9 cellular contexts compared by ENCODE assay signal in the genomic region with DNA sequence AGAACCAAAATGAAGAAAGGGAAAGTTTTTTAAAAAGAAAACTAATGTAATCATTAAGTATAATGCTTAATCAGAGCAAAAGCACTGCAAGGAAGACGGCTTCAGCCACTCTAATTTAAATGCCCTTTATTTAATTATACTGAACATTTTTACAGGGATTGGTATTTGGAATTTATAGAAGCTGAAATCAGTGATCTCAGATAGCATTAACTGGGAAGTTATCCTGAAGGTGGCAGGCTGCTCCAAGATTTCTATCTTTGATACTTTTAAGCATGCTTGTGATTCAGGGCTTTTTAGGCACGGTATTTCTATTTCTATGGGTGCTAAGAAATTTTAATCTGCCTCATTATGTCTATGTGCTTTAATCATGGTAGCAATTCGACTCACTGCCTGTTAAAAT. TPM values are rescaled to one million over a fixed set of nuclear protein-coding genes. Genes with fewer than 3 reads are reported as not detected.
DNase-seq lines count a peak whose midpoint lies in the region; ATAC-seq and TF ChIP-seq lines count a peak whose summit lies in the region.
"Had no signal": no experiment of that assay in that cellular context is flagged by ENCODE, and none has a peak within 500 bp of the region (broad histone marks: within the 10 kb centered on the region; RNA-seq: fewer than 3 reads in every experiment).

No MANE protein-coding gene starts in this region.

- intact Hi-C loops in stomach (cut with DNase I; ENCODE audit: low total_unique reads) = no loop called here

- no peaks in the 10 kb centered on the region for H3K27me3 ChIP-seq in stomach

- peaks cover 5 to 21% (median 19%) of the 10 kb centered on the region in 4 donors for H3K36me3 ChIP-seq in stomach

- no peak for TF ChIP-seq POLR2A in stomach (IDR thresholded peaks at IDR 0.05)

- WGBS in stomach, 5 donors = 23 to 35% (median 31%) methylated on average over 3 of the region's 3 CpGs

- no peaks in the 10 kb centered on the region for H3K9me3 Mint-ChIP-seq in activated naive CD4-positive, alpha-beta T cell treated with anti-CD3 and anti-CD28 coated beads, Interleukin-2, amount 50 U/mL, for 24 hours

- peak overlapping the region in 4 of 5 donors; percentile 90 to 97 (median 92) for H3K27ac ChIP-seq in stomach

- in situ Hi-C loops in astrocyte of the cerebellum (cut with HindIII; ENCODE audit: low sequenced_read_pairs) = no loop called here

- H3K4me3 Mint-ChIP-seq in activated naive CD4-positive, alpha-beta T cell treated with anti-CD3 and anti-CD28 coated beads, Interleukin-2, amount 50 U/mL, for 24 hours = peak overlapping the region; percentile 91

- no peak overlapping the region for H3K27ac Mint-ChIP-seq in activated naive CD4-positive, alpha-beta T cell treated with anti-CD3 and anti-CD28 coated beads, Interleukin-2, amount 50 U/mL, for 24 hours

- no peak for ATAC-seq in GM18870 (IDR thresholded peaks at IDR 0.05; ENCODE audit: unreplicated experiment)
- ATAC-seq in HG03045 (IDR thresholded peaks at IDR 0.05; ENCODE audit: unreplicated experiment) = no peak

- no peak for TF ChIP-seq EP300 in stomach (IDR thresholded peaks at IDR 0.05)

- H3K4me1 Mint-ChIP-seq in activated naive CD4-positive, alpha-beta T cell treated with anti-CD3 and anti-CD28 coated beads, Interleukin-2, amount 50 U/mL, for 24 hours = peaks cover 39% of the 10 kb centered on the region

- peaks cover 2% of the 10 kb centered on the region for H3K27me3 Mint-ChIP-seq in activated naive CD4-positive, alpha-beta T cell treated with anti-CD3 and anti-CD28 coated beads, Interleukin-2, amount 50 U/mL, for 24 hours

- no peak for DNase-seq in activated naive CD4-positive, alpha-beta T cell (lab: John Stamatoyannopoulos, UW)
- peak; percentile 45 for DNase-seq in NCI-H1694 treated with DMSO at 0.1 percent for 48 hours (lab: John Stamatoyannopoulos, UW)
- DNase-seq in astrocyte of the cerebellum (ENCODE audit: low read depth) = peak; percentile 32
- DNase-seq in iPS-NIHi11 (ENCODE audit: low spot score) = peak; percentile 34
- no peak for DNase-seq in stomach

- TF ChIP-seq CTCF in astrocyte of the cerebellum (IDR thresholded peaks at IDR 0.05; ENCODE audit: low read depth, low read length, missing control alignments) (peak; percentile 50), stomach (IDR thresholded peaks at IDR 0.05) (peak in 2 of 7 experiments; percentile 33 to 44)

- H3K9me3 ChIP-seq in stomach = no peaks in the 10 kb centered on the region

- H3K4me3 ChIP-seq in astrocyte of the cerebellum (ENCODE audit: low read depth, low read length) (no peak overlapping the region), stomach (no peak overlapping the region)

- H3K4me1 ChIP-seq in stomach = peaks cover 0 to 44% (median 29%) of the 10 kb centered on the region in 4 donors

- H3K36me3 Mint-ChIP-seq in activated naive CD4-positive, alpha-beta T cell treated with anti-CD3 and anti-CD28 coated beads, Interleukin-2, amount 50 U/mL, for 24 hours = peaks cover 8% of the 10 kb centered on the region

RNA-seq across cellular contexts. Expression of a gene that starts 1.3 kb away (rescaled TPM):
- 10 to 100 TPM in 2 of 5 donors, 1 to 10 TPM in 3; 2.9 to 11.2 (median 5.5) TPM for total RNA-seq in stomach
- 10 to 100 TPM; 20.9 to 30.1 (median 25.6) TPM for polyA plus RNA-seq in stomach

RNA-seq across cellular contexts. Expression of a gene that starts 25.5 kb away (rescaled TPM):
- total RNA-seq in stomach = under 1 TPM in 1 of 5 donors, not detected in 4; 0.55 TPM
- polyA plus RNA-seq in stomach = under 1 TPM in 2 of 3 donors, not detected in 1; 0.15 to 0.19 TPM
- polyA plus RNA-seq: esophagus had no signal

Comparison
In these comparisons a context has a peak if more than half of its experiments do, and no peak if none do; other contexts are left out.
1. DNase-seq: peak in NCI-H1694 treated with DMSO at 0.1 percent for 48 hours (single experiment), astrocyte of the cerebellum (single experiment) and iPS-NIHi11 (single experiment); none in activated naive CD4-positive, alpha-beta T cell (0 of 4) and stomach (single experiment).